8 cellular contexts compared by ENCODE assay signal in the genomic region with DNA sequence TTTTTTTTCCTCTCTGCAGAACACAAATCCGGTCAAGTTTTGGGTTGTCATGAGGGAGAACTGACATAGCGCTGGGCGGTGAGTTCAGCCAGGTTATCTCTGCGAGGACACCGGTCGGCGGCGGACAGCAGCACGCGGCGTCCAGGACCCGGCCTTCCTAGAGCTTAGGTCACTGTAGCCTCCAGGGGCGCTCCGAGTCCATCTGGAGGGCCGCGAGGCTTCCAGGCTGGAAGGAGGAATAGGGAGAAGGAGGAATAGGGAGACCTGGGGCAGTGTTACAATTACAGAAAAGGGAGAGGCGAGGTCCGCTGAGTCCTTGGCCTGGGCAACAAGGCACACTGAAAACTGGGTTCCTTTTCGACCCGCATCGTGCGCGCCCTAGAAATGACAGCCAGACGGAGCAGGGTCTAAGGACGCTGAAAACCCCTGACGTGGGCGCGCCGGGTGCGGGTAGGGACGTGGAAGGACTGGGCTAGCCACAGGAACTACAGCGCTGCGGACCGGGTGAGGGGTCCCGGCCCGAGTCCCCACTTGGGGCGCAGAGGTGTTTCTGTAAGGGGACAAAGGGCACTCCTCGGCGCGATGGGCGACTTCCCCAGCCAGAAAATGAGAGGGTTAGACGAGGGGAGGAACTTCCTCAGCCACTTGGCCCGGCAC. TPM values are rescaled to one million over a fixed set of nuclear protein-coding genes. Genes with fewer than 3 reads are reported as not detected.
A peak's percentile ranks its signal among the peaks of the same experiment; 100 is the strongest.
DNase-seq lines count a peak whose midpoint lies in the region; ATAC-seq, FAIRE-seq and TF ChIP-seq lines count a peak whose summit lies in the region.

No MANE protein-coding gene starts in this region.

- no peaks in the 10 kb centered on the region for H3K36me3 Mint-ChIP-seq in CD4-positive, alpha-beta T cell (ENCODE audit: low read depth)

- no peak overlapping the region for H3K27ac Mint-ChIP-seq in CD4-positive, alpha-beta T cell

- TF ChIP-seq POLR2A in K562 (conservative IDR thresholded peaks at IDR 0.05) (no peak), transverse colon (IDR thresholded peaks at IDR 0.05) (no peak)

- no peaks in the 10 kb centered on the region for H3K79me2 ChIP-seq in K562 (ENCODE audit: control insufficient read depth, insufficient read depth, low read length)

- TF ChIP-seq EP300 in K562 (IDR thresholded peaks at IDR 0.05; ENCODE audit: low read length) (no peak), transverse colon (IDR thresholded peaks at IDR 0.05; ENCODE audit: low read depth) (no peak)

- H2AFZ ChIP-seq in K562 (ENCODE audit: low read depth, low read length): peak overlapping the region; percentile 17; the same call in 1 of the 2 replicates

- no peaks in the 10 kb centered on the region for H3K9me1 ChIP-seq in K562 (ENCODE audit: control insufficient read depth, insufficient read depth, low read length)

- peaks cover 0 to 17% of the 10 kb centered on the region in 2 experiments; a peak in 2 of 5 replicates for H3K4me1 ChIP-seq in K562 (replicated peaks in 1 of 2; ENCODE audit: control insufficient read depth in 2 of 2, insufficient read depth in 2 of 2, low read length in 2 of 2)
- H3K4me1 ChIP-seq in left lung: peaks cover 4 to 17% of the 10 kb centered on the region in 2 donors
- H3K4me1 ChIP-seq in transverse colon: peaks cover 0 to 18% (median 11%) of the 10 kb centered on the region in 4 donors
- H3K4me1 ChIP-seq in A673 (ENCODE audit: insufficient read depth, low read length, poor library complexity, severe bottlenecking): peaks cover 10% of the 10 kb centered on the region

- no peaks in the 10 kb centered on the region for H3K9me3 ChIP-seq in CD4-positive, alpha-beta T cell (ENCODE audit: control insufficient read depth, low read length)
- H3K9me3 ChIP-seq in K562 (replicated peaks; ENCODE audit: control insufficient read depth, insufficient read depth, low read depth, low read length) (no peaks in the 10 kb centered on the region), left lung (no peaks in the 10 kb centered on the region), transverse colon (no peaks in the 10 kb centered on the region), A673 (ENCODE audit: low read depth, low read length, poor library complexity, severe bottlenecking) (no peaks in the 10 kb centered on the region)

- peak; percentile 17 for ATAC-seq in CD4-positive, alpha-beta T cell (ENCODE audit: poor library complexity)
- ATAC-seq in K562 (peak; percentile 92), left lung (peak; percentile 67), HG02588 (IDR thresholded peaks at IDR 0.05; ENCODE audit: unreplicated experiment) (no peak)

- TF ChIP-seq RAD21 in K562 (CRISPR knock-in tag; conservative IDR thresholded peaks at IDR 0.05 in 1 of 2, IDR thresholded peaks at IDR 0.05 in 1 of 2): no peak

- peaks cover 90% of the 10 kb centered on the region for H3K27me3 Mint-ChIP-seq in CD4-positive, alpha-beta T cell

- no peaks in the 10 kb centered on the region for H3K9me3 Mint-ChIP-seq in CD4-positive, alpha-beta T cell

- BruUV-seq in K562 (replicated peaks; lab: Mats Ljungman, UMichigan): no TSS peak
- no TSS peak for BruUV-seq in A673 (replicated peaks; lab: Mats Ljungman, UMichigan)

- peak overlapping the region; percentile 23 for H3K4me2 ChIP-seq in K562 (ENCODE audit: insufficient read depth, low read length)

- H3K4me3 Mint-ChIP-seq in CD4-positive, alpha-beta T cell: peak overlapping the region; percentile 81

- no peaks in the 10 kb centered on the region for H4K20me1 ChIP-seq in K562 (replicated peaks; ENCODE audit: control insufficient read depth, insufficient read depth, low read length)

- POLR2A ChIA-PET in CD4-positive, alpha-beta T cell (lab: Charles Lee): no interaction called here
- POLR2A ChIA-PET in K562 (lab: Yijun Ruan, JAX) (interaction anchor here (0.5 to 0.6 kb wide), 2 partner anchors 11 kb away, joined by 3 read pairs; no protein-coding TSS in a partner anchor), A673 (lab: Charles Lee; ENCODE audit: low non-redundant PET) (interaction anchor here (0.6 kb wide), 1 partner anchor 514 kb away, joined by 3 read pairs; no protein-coding TSS in a partner anchor)

- no peak overlapping the region for H3K9ac ChIP-seq in K562 (ENCODE audit: insufficient read depth in 1 of 2, low read depth in 2 of 2, low read length in 2 of 2)

- in situ Hi-C loops in K562 (cut with MboI) (no loop called here), transverse colon (cut with MboI; ENCODE audit: low pct_ligation_motif_present in 1 of 4, low pct_unique_long_range_greater_than_20kb in 1 of 4, low sequenced_read_pairs in 3 of 4) (loop anchor here in 1 of 4 donors (25.0 kb wide), 1 partner anchor 769 kb away; no protein-coding TSS in a partner anchor)

- TF ChIP-seq CTCF in CD4-positive, alpha-beta T cell (IDR thresholded peaks at IDR 0.05): no peak
- TF ChIP-seq CTCF in K562 (IDR thresholded peaks at IDR 0.05 in 2 of 3, conservative IDR thresholded peaks at IDR 0.05 in 1 of 3; ENCODE audit: insufficient read depth in 2 of 3, low read depth in 1 of 3, low read length in 3 of 3) (peak; percentile 28 to 38 (median 35); a peak in 3 of 6 replicates), left lung (IDR thresholded peaks at IDR 0.05) (peak in 1 of 2 donors; percentile 8), transverse colon (IDR thresholded peaks at IDR 0.05) (peak in 2 of 5 experiments; percentile 10 to 15), A673 (conservative IDR thresholded peaks at IDR 0.05; ENCODE audit: low read depth, low read length) (no peak)

- peaks cover 22% of the 10 kb centered on the region for H3K4me1 Mint-ChIP-seq in CD4-positive, alpha-beta T cell (ENCODE audit: low read depth)

- H3K4me3 ChIP-seq in K562 (no peak overlapping the region; the same call in 1 of the 2 replicates), left lung (peak overlapping the region; percentile 21 to 26), transverse colon (peak overlapping the region in 3 of 4 donors; percentile 5 to 44 (median 37)), A673 (ENCODE audit: low read depth, low read length, poor library complexity, severe bottlenecking) (no peak overlapping the region)

- WGBS in K562 (ENCODE audit: insufficient coverage, low coverage, missing lambda C conversion rate): 12% methylated on average over 42 of the region's 43 CpGs
- WGBS in transverse colon (ENCODE audit: low coverage in 1 of 2), 2 donors: 9% methylated on average over 43 of the region's 43 CpGs; no CpG with 5 or more reads in 1 of the 2 donors

- H3K36me3 ChIP-seq in K562 (ENCODE audit: control insufficient read depth, insufficient read depth, low read length) (no peaks in the 10 kb centered on the region), left lung (no peaks in the 10 kb centered on the region), transverse colon (no peaks in the 10 kb centered on the region), A673 (ENCODE audit: insufficient read depth, low read length, poor library complexity, severe bottlenecking) (no peaks in the 10 kb centered on the region)

- H3K27me3 ChIP-seq in CD4-positive, alpha-beta T cell (ENCODE audit: control insufficient read depth, insufficient read depth, low read length): peaks cover 66% of the 10 kb centered on the region
- H3K27me3 ChIP-seq in K562 (ENCODE audit: control insufficient read depth in 2 of 2, insufficient read depth in 2 of 2, low read length in 2 of 2): peaks cover 20 to 45% of the 10 kb centered on the region in 2 experiments
- H3K27me3 ChIP-seq in left lung: peaks cover 51 to 79% of the 10 kb centered on the region in 2 donors
- H3K27me3 ChIP-seq in transverse colon: peaks cover 82% of the 10 kb centered on the region
- peaks cover 52% of the 10 kb centered on the region for H3K27me3 ChIP-seq in A673 (replicated peaks; ENCODE audit: insufficient read depth, low read depth, low read length, poor library complexity)

- H3K27ac ChIP-seq in CD4-positive, alpha-beta T cell (ENCODE audit: low read depth, low read length): no peak overlapping the region
- no peak overlapping the region for H3K27ac ChIP-seq in K562 (ENCODE audit: extremely low read depth, low read depth, low read length)
- H3K27ac ChIP-seq in left lung: no peak overlapping the region
- peak overlapping the region in 2 of 4 donors; percentile 6 to 47 for H3K27ac ChIP-seq in transverse colon
- H3K27ac ChIP-seq in A673 (ENCODE audit: low read depth, low read length, poor library complexity, severe bottlenecking): no peak overlapping the region

- CTCF ChIA-PET in CD4-positive, alpha-beta T cell (lab: Charles Lee): no interaction called here
- CTCF ChIA-PET in K562 (lab: Yijun Ruan, JAX; ENCODE audit: low intra/inter-chr PET ratio): no interaction called here
- CTCF ChIA-PET in A673 (lab: Charles Lee): no interaction called here

- DNase-seq in CD4-positive, alpha-beta T cell: no peak
- DNase-seq in HK-2 (ENCODE audit: unreplicated experiment) (peak; percentile 29), K562 (ENCODE audit: extremely low read depth in 1 of 4, low spot score in 3 of 4) (peak; percentile 30 to 56 (median 40)), left lung (peak in 1 of 2 donors; percentile 44), transverse colon (peak; percentile 24), A673 (ENCODE audit: low spot score) (no peak), NCI-H1417 treated with DMSO at 0.1 percent for 48 hours (lab: John Stamatoyannopoulos, UW) (no peak)

- no peak for FAIRE-seq in K562 (lab: Jason Lieb, UNC)

- intact Hi-C loops in CD4-positive, alpha-beta T cell (cut with DNase I, micrococcal nuclease): no loop called here
- intact Hi-C loops in K562 (cut with micrococcal nuclease): loop anchor here (1.0 kb wide), 1 partner anchor 486 kb away; no protein-coding TSS in a partner anchor
- intact Hi-C loops in left lung (cut with DNase I): no loop called here
- intact Hi-C loops in transverse colon (cut with DNase I; ENCODE audit: low total_unique reads): no loop called here
- intact Hi-C loops in A673 (cut with micrococcal nuclease; ENCODE audit: unreplicated experiment): no loop called here

RNA-seq across cellular contexts. Expression of gene FNDC1, which starts 0.5 kb away (rescaled TPM):
- total RNA-seq in CD4-positive, alpha-beta T cell: not detected
- not detected in 2 replicates for total RNA-seq in K562 (2011; cell fraction: chromatin; rRNA removed; ENCODE audit: low replicate concordance)
- total RNA-seq in K562 (2011; cell fraction: nucleolus; rRNA removed): not detected in 2 replicates
- not detected in 2 replicates for total RNA-seq in K562 (2011; cell fraction: nucleoplasm; rRNA removed)
- not detected in 2 replicates for total RNA-seq in K562 (2014; rRNA removed)
- not detected in 2 replicates for total RNA-seq in K562 (2014; rRNA removed; fragmentation: Illumina TruSeq; extraction: Trizol)
- total RNA-seq in K562 (2015; rRNA removed; fragmentation: Illumina TruSeq; extraction: Trizol): not detected in 2 replicates
- total RNA-seq in K562 (2021): not detected in 2 replicates
- polyA plus RNA-seq in K562 (2011; rRNA removed): not detected in 2 replicates
- polyA plus RNA-seq in K562 (2011; cell fraction: cytosol; rRNA removed): not detected in 2 replicates
- polyA plus RNA-seq in K562 (2011; cell fraction: nucleus; rRNA removed): not detected in 2 replicates
- not detected in 2 replicates for polyA plus RNA-seq in K562 (2012)
- polyA plus RNA-seq in K562 (2014; fragmentation: Illumina TruSeq; extraction: Trizol): not detected in 2 replicates
- polyA plus RNA-seq in K562 (2014; fragmentation: Nextera tagmentation; extraction: Ambion mirVana): not detected
- not detected in 2 replicates for polyA plus RNA-seq in K562 (2014; rRNA removed)
- not detected in 2 replicates for polyA minus RNA-seq in K562 (2011; rRNA and poly(A)+ RNA removed)
- polyA minus RNA-seq in K562 (2011; cell fraction: cytosol; rRNA and poly(A)+ RNA removed): not detected in 2 replicates
- not detected in 2 replicates for polyA minus RNA-seq in K562 (2011; cell fraction: nucleus; rRNA and poly(A)+ RNA removed)
- 1 to 10 TPM in 1 of 2 donors, under 1 TPM in 1; 0.68 to 5.4 TPM for total RNA-seq in left lung
- 10 to 100 TPM in 1 of 4 donors, 1 to 10 TPM in 2, under 1 TPM in 1; 0.64 to 14.2 (median 2.4) TPM for total RNA-seq in transverse colon
- total RNA-seq in A673 (2021): not detected in 2 replicates

Comparison
In these comparisons a context has a peak if more than half of its experiments do, and no peak if none do; other contexts are left out.
1. DNase-seq: peak in HK-2 (single experiment), K562 (4 of 4) and transverse colon (single experiment); none in CD4-positive, alpha-beta T cell (0 of 10), A673 (single experiment) and NCI-H1417 treated with DMSO at 0.1 percent for 48 hours (single experiment).
2. CTCF ChIP-seq: peak in K562 (3 of 3); none in CD4-positive, alpha-beta T cell (single experiment) and A673 (single experiment).
3. H3K4me3 ChIP-seq: peak in left lung (2 of 2) and transverse colon (3 of 4); none in K562 (single experiment) and A673 (single experiment).